In the genomic region with DNA sequence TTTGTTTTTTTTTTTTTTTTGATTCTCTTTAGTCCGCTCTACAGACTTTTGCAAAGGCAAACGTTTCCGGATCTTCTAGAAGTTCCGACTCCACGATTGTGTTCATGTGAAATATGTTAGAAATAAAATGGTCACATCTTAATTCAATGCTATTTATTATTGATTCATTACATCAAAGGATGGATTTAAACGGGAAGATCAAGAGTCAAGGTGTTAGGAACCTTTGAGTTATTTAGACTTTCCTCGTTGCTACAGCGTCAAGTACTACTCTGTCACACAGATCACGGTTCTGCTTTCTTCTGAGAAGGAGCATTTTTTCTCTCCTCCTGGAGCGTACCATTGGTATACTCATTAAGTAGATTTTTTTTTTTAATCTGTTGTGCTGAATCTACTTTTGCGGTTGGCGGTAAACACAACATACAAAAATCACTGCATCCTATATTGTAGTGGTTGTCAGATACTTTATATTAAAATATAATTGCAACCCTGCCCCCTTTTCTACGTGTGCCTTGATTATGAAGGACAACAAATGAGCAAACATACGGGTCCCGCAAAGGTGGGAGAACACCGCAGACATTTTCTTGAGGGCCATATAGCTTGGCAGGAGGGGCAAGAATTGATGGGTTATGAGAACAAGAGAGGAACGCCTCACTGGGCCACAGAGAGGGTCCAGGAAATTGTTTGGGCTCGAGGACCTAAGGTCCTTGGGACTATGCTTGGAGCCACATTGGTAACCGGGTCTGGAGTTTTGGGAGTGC, we compare ENCODE assay signal across 9 cellular contexts. TPM values are rescaled to one million over a fixed set of nuclear protein-coding genes. Genes with fewer than 3 reads are reported as not detected.
A peak's percentile ranks its signal among the peaks of the same experiment; 100 is the strongest.
DNase-seq lines count a peak whose midpoint lies in the region; ATAC-seq and TF ChIP-seq lines count a peak whose summit lies in the region.
"Had no signal": no experiment of that assay in that cellular context is flagged by ENCODE, and none has a peak within 500 bp of the region (broad histone marks: within the 10 kb centered on the region; RNA-seq: fewer than 3 reads in every experiment).

No MANE protein-coding gene starts in this region.

- no peaks in the 10 kb centered on the region for H3K36me3 Mint-ChIP-seq in activated CD4-positive, alpha-beta memory T cell treated with anti-CD3 and anti-CD28 coated beads, Interleukin-2, amount 10 ng/mL, durations not matched to agents 7 days and 5 days (ENCODE audit: low read depth)
- no peaks in the 10 kb centered on the region for H3K36me3 Mint-ChIP-seq in immature natural killer cell
- H3K36me3 Mint-ChIP-seq: activated naive CD4-positive, alpha-beta T cell treated with anti-CD3 and anti-CD28 coated beads, Interleukin-2, amount 50 U/mL, for 72 hours had no signal

- peak overlapping the region; percentile 17 for H3K27ac ChIP-seq in HUES48 (ENCODE audit: low read depth, low read length)

- H3K9ac ChIP-seq in HUES48 (ENCODE audit: low read depth, low read length) = no peak overlapping the region

- peaks cover 14% of the 10 kb centered on the region for H3K4me1 Mint-ChIP-seq in activated CD4-positive, alpha-beta memory T cell treated with anti-CD3 and anti-CD28 coated beads, Interleukin-2, amount 10 ng/mL, durations not matched to agents 7 days and 5 days
- H3K4me1 Mint-ChIP-seq in immature natural killer cell = peaks cover 9% of the 10 kb centered on the region in 2 donors

- no peaks in the 10 kb centered on the region for H3K9me3 Mint-ChIP-seq in activated CD4-positive, alpha-beta memory T cell treated with anti-CD3 and anti-CD28 coated beads, Interleukin-2, amount 10 ng/mL, durations not matched to agents 7 days and 5 days
- H3K9me3 Mint-ChIP-seq in immature natural killer cell = no peaks in the 10 kb centered on the region
- H3K9me3 Mint-ChIP-seq: activated naive CD4-positive, alpha-beta T cell treated with anti-CD3 and anti-CD28 coated beads, Interleukin-2, amount 50 U/mL, for 72 hours had no signal

- CTCF ChIA-PET in BJ (lab: Yijun Ruan, JAX) = interaction anchor here (0.6 to 2.4 kb wide), 6 partner anchors 13 to 214 kb away, joined by 3 to 11 read pairs (median 5); a partner anchor contains a TSS
- CTCF ChIA-PET in activated CD4-positive, alpha-beta memory T cell treated with anti-CD3 and anti-CD28 coated beads, Interleukin-2, amount 10 ng/mL, durations not matched to agents 7 days and 5 days (lab: Charles Lee) = interaction anchor here (1.0 to 1.7 kb wide), 7 partner anchors 13 to 270 kb away, joined by 3 to 11 read pairs (median 4); a partner anchor contains a TSS

- peak overlapping the region; percentile 1 for H3K27ac Mint-ChIP-seq in activated CD4-positive, alpha-beta memory T cell treated with anti-CD3 and anti-CD28 coated beads, Interleukin-2, amount 10 ng/mL, durations not matched to agents 7 days and 5 days
- H3K27ac Mint-ChIP-seq in immature natural killer cell = peak overlapping the region in 2 of 6 donors; percentile 36 to 58

- POLR2A ChIA-PET in BJ (lab: Charles Lee) = interaction anchor here (0.8 kb wide), 1 partner anchor 305 kb away, joined by 3 read pairs; a partner anchor contains a TSS
- POLR2A ChIA-PET in activated CD4-positive, alpha-beta memory T cell treated with anti-CD3 and anti-CD28 coated beads, Interleukin-2, amount 10 ng/mL, durations not matched to agents 7 days and 5 days (lab: Charles Lee) = interaction anchor here (1.1 to 4.3 kb wide), 5 partner anchors 13 to 22 kb away, joined by 3 to 39 read pairs (median 6); a partner anchor contains a TSS

- 0 out of 2 replicates have a peak, but pooled peaks cover 3% of the 10 kb centered on the region for H3K4me1 ChIP-seq in HUES48 (ENCODE audit: control insufficient read depth, insufficient read depth, low read length)

- H3K4me3 Mint-ChIP-seq in activated CD4-positive, alpha-beta memory T cell treated with anti-CD3 and anti-CD28 coated beads, Interleukin-2, amount 10 ng/mL, durations not matched to agents 7 days and 5 days = peak overlapping the region; percentile 44
- H3K4me3 Mint-ChIP-seq in immature natural killer cell = peak overlapping the region in 2 of 5 donors; percentile 0 to 49

- no peak for ATAC-seq in HG03045 (IDR thresholded peaks at IDR 0.05; ENCODE audit: unreplicated experiment)

- H3K36me3 ChIP-seq in BJ (ENCODE audit: control insufficient read depth, insufficient read depth, low read length) = no peaks in the 10 kb centered on the region
- H3K36me3 ChIP-seq in HUES48 (ENCODE audit: control insufficient read depth, insufficient read depth, low read length) = no peaks in the 10 kb centered on the region
- no peaks in the 10 kb centered on the region for H3K36me3 ChIP-seq in kidney epithelial cell (ENCODE audit: control insufficient read depth, insufficient read depth, low read length)

- no peaks in the 10 kb centered on the region for H3K9me3 ChIP-seq in HUES48 (ENCODE audit: control insufficient read depth, insufficient read depth, low read length)

- H3K27me3 ChIP-seq in BJ (ENCODE audit: control insufficient read depth, insufficient read depth, low read length) (no peaks in the 10 kb centered on the region), HUES48 (ENCODE audit: control insufficient read depth, insufficient read depth, low read length) (no peaks in the 10 kb centered on the region), kidney epithelial cell (ENCODE audit: control insufficient read depth, insufficient read depth, low read length) (no peaks in the 10 kb centered on the region)

- peak overlapping the region; percentile 38; the same call in 1 of the 2 replicates for H3K4me3 ChIP-seq in BJ (ENCODE audit: low read depth, low read length)
- H3K4me3 ChIP-seq in HUES48 (ENCODE audit: low read depth, low read length) = peak overlapping the region; percentile 95
- H3K4me3 ChIP-seq in kidney epithelial cell (ENCODE audit: low read depth, low read length) = peak overlapping the region; percentile 31

- no peaks in the 10 kb centered on the region for H3K27me3 Mint-ChIP-seq in activated CD4-positive, alpha-beta memory T cell treated with anti-CD3 and anti-CD28 coated beads, Interleukin-2, amount 10 ng/mL, durations not matched to agents 7 days and 5 days
- peaks cover 0 to 11% (median 7%) of the 10 kb centered on the region in 3 donors for H3K27me3 Mint-ChIP-seq in immature natural killer cell (ENCODE audit: low read depth in 3 of 3)

- DNase-seq in BJ (ENCODE audit: low read depth) = no peak
- DNase-seq in activated CD4-positive, alpha-beta memory T cell treated with anti-CD3 and anti-CD28 coated beads, Interleukin-2, amount 10 ng/mL, durations not matched to agents 7 days and 5 days = no peak
- no peak for DNase-seq in kidney epithelial cell (ENCODE audit: low read depth)
- DNase-seq in immature natural killer cell = no peak
- no peak for DNase-seq in SIG-M5 treated with dmso at 0.1 percent for 504 hours (lab: John Stamatoyannopoulos, UW; ENCODE audit: unreplicated experiment)
- DNase-seq in DMS114 treated with DMSO at 0.1 percent for 48 hours (lab: John Stamatoyannopoulos, UW; ENCODE audit: unreplicated experiment) = no peak

- TF ChIP-seq CTCF in BJ (IDR thresholded peaks at IDR 0.05; ENCODE audit: insufficient read depth, low read depth, low read length) (no peak), kidney epithelial cell (IDR thresholded peaks at IDR 0.05; ENCODE audit: insufficient read depth, low read length, poor library complexity, severe bottlenecking) (no peak)

RNA-seq across cellular contexts. Expression of a gene that starts 17.5 kb away (rescaled TPM):
- polyA plus RNA-seq in BJ (2011; rRNA removed) (41.4 and 60.9 TPM in 2 replicates), immature natural killer cell (100 to 1,000 TPM; 140 to 232 (median 209) TPM)
- 11.8 and 16.5 TPM in 2 replicates for polyA minus RNA-seq in BJ (2011; rRNA and poly(A)+ RNA removed)
- total RNA-seq in activated CD4-positive, alpha-beta memory T cell treated with anti-CD3 and anti-CD28 coated beads, Interleukin-2, amount 10 ng/mL, durations not matched to agents 7 days and 5 days = 100 to 1,000 TPM; 108 to 109 TPM
- total RNA-seq in kidney epithelial cell = 78.1 and 88.5 TPM in 2 replicates

RNA-seq across cellular contexts. Expression of a gene that starts 41.1 kb away (rescaled TPM):
- 16.1 and 18.4 TPM in 2 replicates for polyA plus RNA-seq in BJ (2011; rRNA removed)
- 9.2 and 11.0 TPM in 2 replicates for polyA minus RNA-seq in BJ (2011; rRNA and poly(A)+ RNA removed)
- 10 to 100 TPM; 26.3 to 26.8 TPM for total RNA-seq in activated CD4-positive, alpha-beta memory T cell treated with anti-CD3 and anti-CD28 coated beads, Interleukin-2, amount 10 ng/mL, durations not matched to agents 7 days and 5 days
- 20.7 and 21.6 TPM in 2 replicates for total RNA-seq in kidney epithelial cell
- 10 to 100 TPM; 44.5 to 81.1 (median 63.6) TPM for polyA plus RNA-seq in immature natural killer cell

RNA-seq across cellular contexts. Expression of a gene that starts 55.6 kb away (rescaled TPM):
- polyA plus RNA-seq in BJ (2011; rRNA removed) (not detected in 2 replicates), immature natural killer cell (not detected)
- not detected in 2 replicates for polyA minus RNA-seq in BJ (2011; rRNA and poly(A)+ RNA removed)
- not detected for total RNA-seq in activated CD4-positive, alpha-beta memory T cell treated with anti-CD3 and anti-CD28 coated beads, Interleukin-2, amount 10 ng/mL, durations not matched to agents 7 days and 5 days
- not detected in 2 replicates for total RNA-seq in kidney epithelial cell

Comparison
In these comparisons a context has a peak if more than half of its experiments do, and no peak if none do; other contexts are left out.
1. H3K4me3 ChIP-seq: peak in every context shown above with its lines; median percentile 95 in HUES48; 38 in BJ; 31 in kidney epithelial cell.